In genomic region chr7:151046603-151047573, GRCh38 we compare ENCODE assay signal across 12 cellular contexts. TPM values are rescaled to one million over a fixed set of nuclear protein-coding genes. Genes with fewer than 3 reads are reported as not detected.
DNase-seq lines count a peak whose midpoint lies in the region; ATAC-seq, FAIRE-seq and TF ChIP-seq lines count a peak whose summit lies in the region.
"Had no signal": no experiment of that assay in that cellular context is flagged by ENCODE, and none has a peak within 500 bp of the region (broad histone marks: within the 10 kb centered on the region; RNA-seq: fewer than 3 reads in every experiment).

No MANE protein-coding gene starts in this region.

- H2AFZ ChIP-seq in astrocyte (ENCODE audit: low read depth, low read length), result no peak overlapping the region

- no peaks in the 10 kb centered on the region for H3K9me3 Mint-ChIP-seq in astrocyte (ENCODE audit: unreplicated experiment)

- no peak overlapping the region for H3K4me3 ChIP-seq in astrocyte (ENCODE audit: insufficient read depth, low read depth, low read length)
- H3K4me3 ChIP-seq: vagina had no signal

- peaks cover 5% of the 10 kb centered on the region for H3K4me1 Mint-ChIP-seq in astrocyte (ENCODE audit: low read depth, unreplicated experiment)

- peak overlapping the region; percentile 28 for H3K27ac Mint-ChIP-seq in astrocyte (ENCODE audit: unreplicated experiment)
- H3K27ac Mint-ChIP-seq: activated CD8-positive, alpha-beta T cell treated with anti-CD3 and anti-CD28 coated beads, Interleukin-2, amount 10 ng/mL, durations not matched to agents 7 days and 5 days had no signal

- in situ Hi-C loops in G401 (cut with HindIII; ENCODE audit: low sequenced_read_pairs), result no loop called here

- H3K79me2 ChIP-seq in astrocyte (ENCODE audit: insufficient read depth, low read length), result no peaks in the 10 kb centered on the region

- peak; percentile 22 for ATAC-seq in omental fat pad (ENCODE audit: low FRiP score)
- ATAC-seq in HG03025 (IDR thresholded peaks at IDR 0.05; ENCODE audit: low FRiP score, unreplicated experiment), result no peak
- ATAC-seq: activated CD8-positive, alpha-beta T cell treated with anti-CD3 and anti-CD28 coated beads, Interleukin-2, amount 10 ng/mL, durations not matched to agents 7 days and 5 days had no signal

- H3K27ac ChIP-seq in astrocyte (ENCODE audit: low read depth, low read length), result no peak overlapping the region
- H3K27ac ChIP-seq: vagina had no signal

- no peaks in the 10 kb centered on the region for H3K9me3 ChIP-seq in astrocyte (ENCODE audit: insufficient read depth, low read depth, low read length)
- H3K9me3 ChIP-seq: vagina had no signal

- peak; percentile 95 for DNase-seq in Daoy (ENCODE audit: low read depth)
- DNase-seq in M059J (ENCODE audit: low read depth), result peak; percentile 89
- DNase-seq in astrocyte (ENCODE audit: low read depth), result peak; percentile 57
- no peak for DNase-seq in omental fat pad (ENCODE audit: low spot score)
- no peak for DNase-seq in G401 (ENCODE audit: low spot score)
- DNase-seq in DMS153 treated with DMSO at 0.1 percent for 48 hours (lab: John Stamatoyannopoulos, UW; ENCODE audit: unreplicated experiment), result no peak
- DNase-seq: activated CD8-positive, alpha-beta T cell treated with anti-CD3 and anti-CD28 coated beads, Interleukin-2, amount 10 ng/mL, durations not matched to agents 7 days and 5 days; DND-41 had no signal

- H3K36me3 ChIP-seq in astrocyte (ENCODE audit: insufficient read depth, low read length), result no peaks in the 10 kb centered on the region

- peaks cover 8% of the 10 kb centered on the region for H3K36me3 Mint-ChIP-seq in astrocyte (ENCODE audit: low read depth, unreplicated experiment)

- H3K27me3 Mint-ChIP-seq in astrocyte (ENCODE audit: low read depth, unreplicated experiment), result peaks cover 8% of the 10 kb centered on the region

- no peak overlapping the region for H3K4me2 ChIP-seq in astrocyte (ENCODE audit: low read length)

- peaks cover 10% of the 10 kb centered on the region for H4K20me1 ChIP-seq in astrocyte (ENCODE audit: insufficient read depth, low read length)

- peaks cover 11% of the 10 kb centered on the region for H3K4me1 ChIP-seq in astrocyte (ENCODE audit: insufficient read depth, low read length)

- H3K27me3 ChIP-seq in astrocyte (ENCODE audit: insufficient read depth, low read length), result peaks cover 5% of the 10 kb centered on the region
- H3K27me3 ChIP-seq: vagina had no signal

- no peak for TF ChIP-seq CTCF in astrocyte (IDR thresholded peaks at IDR 0.05; ENCODE audit: insufficient read depth, low read depth, low read length)
- no peak for TF ChIP-seq CTCF in omental fat pad (IDR thresholded peaks at IDR 0.05)

- H3K9ac ChIP-seq in astrocyte (ENCODE audit: low read length), result no peak overlapping the region

- H3K4me3 Mint-ChIP-seq in astrocyte (ENCODE audit: unreplicated experiment), result no peak overlapping the region
- H3K4me3 Mint-ChIP-seq: activated CD8-positive, alpha-beta T cell treated with anti-CD3 and anti-CD28 coated beads, Interleukin-2, amount 10 ng/mL, durations not matched to agents 7 days and 5 days had no signal

- FAIRE-seq in astrocyte (lab: Jason Lieb, UNC), result no peak
- FAIRE-seq: frontal cortex had no signal

RNA-seq across cellular contexts. Expression of gene ASIC3, which starts 1.4 kb away (rescaled TPM):
- 0.12 and 1.5 TPM in 2 replicates for total RNA-seq in Daoy (2014; rRNA removed; shearing (Covaris generic))
- 0.20 and 0.22 TPM in 2 replicates for total RNA-seq in M059J (2014; rRNA removed; shearing (Covaris generic))
- total RNA-seq in astrocyte, result 3.9 and 5.9 TPM in 2 replicates
- total RNA-seq in omental fat pad, result 1 to 10 TPM; 1.6 to 3.2 (median 2.3) TPM
- total RNA-seq in G401 (2014; rRNA removed; shearing (Covaris generic)), result not detected in 2 replicates

RNA-seq across cellular contexts. Expression of gene CDK5, which starts 10.8 kb away (rescaled TPM):
- total RNA-seq in Daoy (2014; rRNA removed; shearing (Covaris generic)), result 56.6 and 63.8 TPM in 2 replicates
- 36.6 and 54.2 TPM in 2 replicates for total RNA-seq in M059J (2014; rRNA removed; shearing (Covaris generic))
- total RNA-seq in astrocyte, result 47.9 and 55.1 TPM in 2 replicates
- 10 to 100 TPM in 1 of 4 donors, 1 to 10 TPM in 3; 6.1 to 10.4 (median 7.9) TPM for total RNA-seq in omental fat pad
- total RNA-seq in G401 (2014; rRNA removed; shearing (Covaris generic)), result 18.5 and 25.3 TPM in 2 replicates

RNA-seq across cellular contexts. Expression of gene SLC4A2, which starts 12.5 kb away (rescaled TPM):
- 157 and 195 TPM in 2 replicates for total RNA-seq in Daoy (2014; rRNA removed; shearing (Covaris generic))
- total RNA-seq in M059J (2014; rRNA removed; shearing (Covaris generic)), result 101 and 105 TPM in 2 replicates
- total RNA-seq in astrocyte (302 and 351 TPM in 2 replicates), omental fat pad (100 to 1,000 TPM; 115 to 126 (median 118) TPM)
- 363 and 382 TPM in 2 replicates for total RNA-seq in G401 (2014; rRNA removed; shearing (Covaris generic))

RNA-seq across cellular contexts. Expression of gene ABCB8, which starts 18.6 kb away (rescaled TPM):
- 44.2 and 49.1 TPM in 2 replicates for total RNA-seq in Daoy (2014; rRNA removed; shearing (Covaris generic))
- 24.2 and 29.0 TPM in 2 replicates for total RNA-seq in M059J (2014; rRNA removed; shearing (Covaris generic))
- total RNA-seq in astrocyte (52.2 and 53.3 TPM in 2 replicates), omental fat pad (10 to 100 TPM; 25.5 to 39.4 (median 31.6) TPM)
- 34.0 and 57.0 TPM in 2 replicates for total RNA-seq in G401 (2014; rRNA removed; shearing (Covaris generic))

RNA-seq across cellular contexts. Expression of gene ATG9B, which starts 22.6 kb away (rescaled TPM):
- total RNA-seq in Daoy (2014; rRNA removed; shearing (Covaris generic)), result not detected in 2 replicates
- total RNA-seq in M059J (2014; rRNA removed; shearing (Covaris generic)), result not detected in 2 replicates
- total RNA-seq in astrocyte, result 1.8 and 2.2 TPM in 2 replicates
- under 1 TPM in 1 of 4 donors, not detected in 3; 0.46 TPM for total RNA-seq in omental fat pad
- 0.34 and 0.49 TPM in 2 replicates for total RNA-seq in G401 (2014; rRNA removed; shearing (Covaris generic))
- total RNA-seq: liver had no signal

Comparison
In these comparisons a context has a peak if more than half of its experiments do, and no peak if none do; other contexts are left out.
1. DNase-seq: peak in Daoy (single experiment), M059J (single experiment) and astrocyte (single experiment); none in omental fat pad (single experiment), G401 (single experiment) and DMS153 treated with DMSO at 0.1 percent for 48 hours (single experiment).